Comparison of ENCODE assay signal across 17 cellular contexts in genomic region chr15:25054329-25054728, GRCh38.
"Had no signal": no experiment of that assay in that cellular context is flagged by ENCODE, and none has a peak within 500 bp of the region (broad histone marks: within the 10 kb centered on the region; RNA-seq: fewer than 3 reads in every experiment).

No MANE protein-coding gene starts in this region.

- ATAC-seq: effector memory CD8-positive, alpha-beta T cell had no signal

- H3K27me3 ChIP-seq: transverse colon had no signal

- H3K4me3 Mint-ChIP-seq: activated naive CD4-positive, alpha-beta T cell treated with anti-CD3 and anti-CD28 coated beads for 36 hours; activated T-helper 1 cell treated with anti-CD3 and anti-CD28 coated beads, Interleukin-12 subunit alpha, Interleukin-12 subunit beta, Interleukin-2, Interleukin-4 antibody, amounts not matched to agents 30 ng/mL and 10 ng/mL and 1 ng/mL, durations not matched to agents 14 hours and 24 hours and 36 hours; central memory CD8-positive, alpha-beta T cell; dendritic cell treated with granulocyte-macrophage colony-stimulating factor and Interleukin-4, amounts not matched to agents 40 ng/mL and 50 ng/mL, for 4 days; effector memory CD8-positive, alpha-beta T cell; memory B cell; nephron; stimulated activated naive CD8-positive, alpha-beta T cell treated with anti-CD3 and anti-CD28 coated beads, Interleukin-15, Interleukin-2, amounts not matched to agents 100 ng/mL and 50 ng/mL, for 24 hours had no signal

- H3K4me1 Mint-ChIP-seq: central memory CD8-positive, alpha-beta T cell; memory B cell; nephron had no signal

- H3K27ac ChIP-seq: transverse colon had no signal

- DNase-seq: activated CD4-positive, alpha-beta T cell treated with anti-CD3 and anti-CD28 coated beads for 1 hour; activated CD4-positive, alpha-beta T cell treated with anti-CD3 and anti-CD28 coated beads, Interleukin-2, amount 50 U/mL, for 48 hours; activated naive CD4-positive, alpha-beta T cell treated with anti-CD3 and anti-CD28 coated beads for 36 hours; effector memory CD8-positive, alpha-beta T cell; erythroblast; hippocampal formation; occipital lobe; stimulated activated CD4-positive, alpha-beta T cell treated with anti-CD3 and anti-CD28 coated beads, Interleukin-15, amount 100 ng/mL, for 24 hours; stimulated activated CD4-positive, alpha-beta T cell treated with anti-CD3 and anti-CD28 coated beads, Interleukin-4, amount 100 ng/mL, for 24 hours; T-helper 9 cell; transverse colon had no signal

- H3K4me1 ChIP-seq: transverse colon had no signal

- H3K27ac Mint-ChIP-seq: activated naive CD4-positive, alpha-beta T cell treated with anti-CD3 and anti-CD28 coated beads for 36 hours; activated T-helper 1 cell treated with anti-CD3 and anti-CD28 coated beads, Interleukin-12 subunit alpha, Interleukin-12 subunit beta, Interleukin-2, Interleukin-4 antibody, amounts not matched to agents 30 ng/mL and 10 ng/mL and 1 ng/mL, durations not matched to agents 14 hours and 24 hours and 36 hours; dendritic cell treated with granulocyte-macrophage colony-stimulating factor and Interleukin-4, amounts not matched to agents 40 ng/mL and 50 ng/mL, for 4 days; effector memory CD8-positive, alpha-beta T cell; memory B cell; nephron; stimulated activated naive CD8-positive, alpha-beta T cell treated with anti-CD3 and anti-CD28 coated beads, Interleukin-15, Interleukin-2, amounts not matched to agents 100 ng/mL and 50 ng/mL, for 24 hours had no signal

- H3K4me3 ChIP-seq: transverse colon had no signal

- H3K27me3 Mint-ChIP-seq: central memory CD8-positive, alpha-beta T cell; dendritic cell treated with granulocyte-macrophage colony-stimulating factor and Interleukin-4, amounts not matched to agents 40 ng/mL and 50 ng/mL, for 4 days; effector memory CD8-positive, alpha-beta T cell; memory B cell; stimulated activated naive CD8-positive, alpha-beta T cell treated with anti-CD3 and anti-CD28 coated beads, Interleukin-15, Interleukin-2, amounts not matched to agents 100 ng/mL and 50 ng/mL, for 24 hours had no signal
